Comparison of ENCODE assay signal across 8 cellular contexts in genomic region chr18:23487738-23488625, GRCh38.
A peak's percentile ranks its signal among the peaks of the same experiment; 100 is the strongest.
DNase-seq lines count a peak whose midpoint lies in the region; ATAC-seq and TF ChIP-seq lines count a peak whose summit lies in the region.

No MANE protein-coding gene starts in this region.

- no peak for DNase-seq in caudate nucleus (lab: John Stamatoyannopoulos, UW)
- DNase-seq in NCI-H524 treated with DMSO at 0.1 percent for 48 hours (lab: John Stamatoyannopoulos, UW): no peak
- no peak for DNase-seq in NCI-H1436 (lab: John Stamatoyannopoulos, UW)
- no peak for DNase-seq in DMS79 (lab: John Stamatoyannopoulos, UW)

- H2AFZ ChIP-seq in SU-DHL-6 (ENCODE audit: low read depth, low read length, severe bottlenecking) (peak overlapping the region; percentile 73), parathyroid adenoma (peak overlapping the region; percentile 31)

- H3K9me2 ChIP-seq in SU-DHL-6 (replicated peaks; ENCODE audit: insufficient read depth, low read length): no peaks in the 10 kb centered on the region

- H3K79me2 ChIP-seq in SU-DHL-6 (ENCODE audit: insufficient read depth, low read length) (no peaks in the 10 kb centered on the region), parathyroid adenoma (no peaks in the 10 kb centered on the region)

- peaks cover 9% of the 10 kb centered on the region; the same call in 1 of the 2 replicates for H3K36me3 ChIP-seq in SU-DHL-6 (ENCODE audit: low read length)
- H3K36me3 ChIP-seq in parathyroid adenoma (ENCODE audit: control insufficient read depth, insufficient read depth, low read length): no peaks in the 10 kb centered on the region

- peaks cover 62% of the 10 kb centered on the region for H3F3A ChIP-seq in SU-DHL-6 (ENCODE audit: insufficient read depth)

- H3K27ac ChIP-seq in SU-DHL-6 (ENCODE audit: low read depth, low read length): peak overlapping the region; percentile 96
- H3K27ac ChIP-seq in caudate nucleus (ENCODE audit: low read depth, low read length): peak overlapping the region; percentile 48
- no peak overlapping the region for H3K27ac ChIP-seq in parathyroid adenoma

- H3K4me3 ChIP-seq in SU-DHL-6 (ENCODE audit: insufficient read depth, low read length, poor library complexity, severe bottlenecking) (peak overlapping the region; percentile 53), parathyroid adenoma (ENCODE audit: low read depth, low read length) (peak overlapping the region; percentile 17)

- H3K4me1 ChIP-seq in parathyroid adenoma: no peaks in the 10 kb centered on the region

- ATAC-seq in GM18520 (IDR thresholded peaks at IDR 0.05; ENCODE audit: unreplicated experiment): peak; percentile 40
- peak; percentile 60 for ATAC-seq in HG02763 (IDR thresholded peaks at IDR 0.05; ENCODE audit: unreplicated experiment)

- H3K27me3 ChIP-seq in SU-DHL-6 (ENCODE audit: low read length) (no peaks in the 10 kb centered on the region), parathyroid adenoma (ENCODE audit: control insufficient read depth, insufficient read depth, low read length) (no peaks in the 10 kb centered on the region)

- H3K9me3 ChIP-seq in SU-DHL-6 (ENCODE audit: insufficient read depth, low read length): peaks cover 4% of the 10 kb centered on the region; the same call in 1 of the 2 replicates
- no peaks in the 10 kb centered on the region for H3K9me3 ChIP-seq in parathyroid adenoma (ENCODE audit: control insufficient read depth, low read length)

- no peak for TF ChIP-seq CTCF in SU-DHL-6 (IDR thresholded peaks at IDR 0.05; ENCODE audit: insufficient read depth, low read length, poor library complexity, severe bottlenecking)
- TF ChIP-seq CTCF in parathyroid adenoma (IDR thresholded peaks at IDR 0.05): no peak

- H4K20me1 ChIP-seq in SU-DHL-6 (ENCODE audit: low read depth, low read length): no peaks in the 10 kb centered on the region

- H3K9ac ChIP-seq in SU-DHL-6 (ENCODE audit: low read length) (peak overlapping the region; percentile 61), parathyroid adenoma (no peak overlapping the region)

- H3K4me2 ChIP-seq in SU-DHL-6 (ENCODE audit: low read depth, low read length, poor library complexity, severe bottlenecking) (peak overlapping the region; percentile 83), parathyroid adenoma (ENCODE audit: low read length) (peak overlapping the region; percentile 67)
